In the genomic region with DNA sequence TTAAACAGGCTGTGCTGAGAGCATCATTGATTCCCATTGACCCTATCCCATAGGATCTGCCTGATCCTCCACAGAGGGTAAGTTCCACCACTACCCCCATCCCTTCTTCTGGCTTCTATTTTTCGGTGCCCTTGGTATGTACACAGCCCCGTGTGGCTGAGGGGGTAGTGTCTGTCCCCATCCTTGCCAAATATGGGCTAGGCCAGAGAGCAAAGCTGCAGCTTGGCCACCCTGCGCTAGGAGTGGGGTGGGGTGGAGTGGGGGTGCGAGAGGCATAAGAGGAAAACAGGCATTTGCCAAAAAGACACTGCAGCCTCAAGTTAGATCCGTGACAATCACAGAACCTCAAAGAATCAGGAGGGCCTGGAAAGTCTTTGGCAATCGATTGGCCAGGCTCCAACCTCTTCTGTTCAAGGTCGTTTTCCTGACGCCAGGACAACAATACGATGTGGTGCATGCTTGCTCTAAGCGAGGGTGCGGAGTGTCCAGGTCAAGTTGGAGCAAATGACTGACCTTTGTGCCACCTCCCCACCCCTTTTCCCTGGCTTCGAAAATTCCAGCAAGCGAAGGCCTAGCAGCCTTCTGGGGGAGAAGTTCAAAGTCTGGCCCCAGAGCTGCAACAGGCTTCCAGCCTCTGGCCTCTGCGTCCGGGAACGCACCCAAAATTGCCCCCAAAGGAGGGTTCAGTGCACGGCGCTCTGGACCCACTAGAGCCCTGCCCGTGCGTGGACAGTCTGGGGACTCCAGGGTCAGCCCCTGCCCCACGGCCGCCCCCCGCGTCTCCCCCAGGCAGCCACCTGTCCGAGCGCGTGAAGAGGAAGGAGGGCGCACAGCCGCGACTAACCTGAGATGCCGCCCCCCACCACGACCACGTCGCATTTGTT, we compare ENCODE assay signal across 2 cellular contexts.
A peak's percentile ranks its signal among the peaks of the same experiment; 100 is the strongest.
TF ChIP-seq lines count a peak whose summit lies in the region.

No MANE protein-coding gene starts in this region.

TF ChIP-seq in HEK293, 187 proteins besides CTCF, POLR2A, EP300 and RAD21:
- TF ChIP-seq SCRT2 (tag by site-specific recombination; IDR thresholded peaks at IDR 0.05): peak; percentile 59; the same call in 1 of the 2 replicates
- no peak for TF ChIP-seq ZNF221 (tag by site-specific recombination; IDR thresholded peaks at IDR 0.05; ENCODE audit: borderline replicate concordance)
- TF ChIP-seq, protein P1, sequence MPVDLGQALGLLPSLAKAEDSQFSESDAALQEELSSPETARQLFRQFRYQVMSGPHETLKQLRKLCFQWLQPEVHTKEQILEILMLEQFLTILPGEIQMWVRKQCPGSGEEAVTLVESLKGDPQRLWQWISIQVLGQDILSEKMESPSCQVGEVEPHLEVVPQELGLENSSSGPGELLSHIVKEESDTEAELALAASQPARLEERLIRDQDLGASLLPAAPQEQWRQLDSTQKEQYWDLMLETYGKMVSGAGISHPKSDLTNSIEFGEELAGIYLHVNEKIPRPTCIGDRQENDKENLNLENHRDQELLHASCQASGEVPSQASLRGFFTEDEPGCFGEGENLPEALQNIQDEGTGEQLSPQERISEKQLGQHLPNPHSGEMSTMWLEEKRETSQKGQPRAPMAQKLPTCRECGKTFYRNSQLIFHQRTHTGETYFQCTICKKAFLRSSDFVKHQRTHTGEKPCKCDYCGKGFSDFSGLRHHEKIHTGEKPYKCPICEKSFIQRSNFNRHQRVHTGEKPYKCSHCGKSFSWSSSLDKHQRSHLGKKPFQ (tag by site-specific recombination; IDR thresholded peaks at IDR 0.05): no peak
TF ChIP-seq in HEK293: peak in this region for 1.

TF ChIP-seq in HepG2, 621 proteins besides CTCF, POLR2A, EP300 and RAD21 (continues in another document):
- TF ChIP-seq, protein P2, sequence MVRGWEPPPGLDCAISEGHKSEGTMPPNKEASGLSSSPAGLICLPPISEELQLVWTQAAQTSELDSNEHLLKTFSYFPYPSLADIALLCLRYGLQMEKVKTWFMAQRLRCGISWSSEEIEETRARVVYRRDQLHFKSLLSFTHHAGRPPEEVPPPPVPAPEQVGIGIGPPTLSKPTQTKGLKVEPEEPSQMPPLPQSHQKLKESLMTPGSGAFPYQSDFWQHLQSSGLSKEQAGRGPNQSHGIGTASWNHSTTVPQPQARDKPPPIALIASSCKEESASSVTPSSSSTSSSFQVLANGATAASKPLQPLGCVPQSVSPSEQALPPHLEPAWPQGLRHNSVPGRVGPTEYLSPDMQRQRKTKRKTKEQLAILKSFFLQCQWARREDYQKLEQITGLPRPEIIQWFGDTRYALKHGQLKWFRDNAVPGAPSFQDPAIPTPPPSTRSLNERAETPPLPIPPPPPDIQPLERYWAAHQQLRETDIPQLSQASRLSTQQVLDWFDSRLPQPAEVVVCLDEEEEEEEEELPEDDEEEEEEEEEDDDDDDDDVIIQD (CRISPR knock-in tag; IDR thresholded peaks at IDR 0.05; ENCODE audit: low read depth): 0 out of 2 replicates have a peak, but pooled peaks have one; percentile 16
- 0 out of 2 replicates have a peak, but pooled peaks have one; percentile 37 for TF ChIP-seq ZXDC (CRISPR knock-in tag; IDR thresholded peaks at IDR 0.05)
- TF ChIP-seq ZNF281 (CRISPR knock-in tag; IDR thresholded peaks at IDR 0.05; ENCODE audit: borderline replicate concordance): peak; percentile 33; the same call in 1 of the 2 replicates
- peak; percentile 39; the same call in 1 of the 2 replicates for TF ChIP-seq SPEN (CRISPR knock-in tag; IDR thresholded peaks at IDR 0.05; ENCODE audit: low read depth)
- peak; percentile 60 for TF ChIP-seq PPARG (CRISPR knock-in tag; conservative IDR thresholded peaks at IDR 0.05)
- TF ChIP-seq TOPORS (CRISPR knock-in tag; IDR thresholded peaks at IDR 0.05): no peak
- TF ChIP-seq MED13 (CRISPR knock-in tag; IDR thresholded peaks at IDR 0.05): no peak
- TF ChIP-seq NR2F6 (IDR thresholded peaks at IDR 0.05): peak; percentile 86
- TF ChIP-seq NR2F6 (CRISPR knock-in tag; IDR thresholded peaks at IDR 0.05): peak; percentile 88
- peak; percentile 50; the same call in 1 of the 2 replicates for TF ChIP-seq KDM5B (CRISPR knock-in tag; IDR thresholded peaks at IDR 0.05; ENCODE audit: borderline replicate concordance)
- TF ChIP-seq HNF4A (CRISPR knock-in tag; IDR thresholded peaks at IDR 0.05): peak; percentile 90
- peak; percentile 66; the same call in 1 of the 2 replicates for TF ChIP-seq ZNF746 (CRISPR knock-in tag; IDR thresholded peaks at IDR 0.05)
- TF ChIP-seq TARDBP (CRISPR knock-in tag; IDR thresholded peaks at IDR 0.05): peak; percentile 66
- TF ChIP-seq, protein P3, sequence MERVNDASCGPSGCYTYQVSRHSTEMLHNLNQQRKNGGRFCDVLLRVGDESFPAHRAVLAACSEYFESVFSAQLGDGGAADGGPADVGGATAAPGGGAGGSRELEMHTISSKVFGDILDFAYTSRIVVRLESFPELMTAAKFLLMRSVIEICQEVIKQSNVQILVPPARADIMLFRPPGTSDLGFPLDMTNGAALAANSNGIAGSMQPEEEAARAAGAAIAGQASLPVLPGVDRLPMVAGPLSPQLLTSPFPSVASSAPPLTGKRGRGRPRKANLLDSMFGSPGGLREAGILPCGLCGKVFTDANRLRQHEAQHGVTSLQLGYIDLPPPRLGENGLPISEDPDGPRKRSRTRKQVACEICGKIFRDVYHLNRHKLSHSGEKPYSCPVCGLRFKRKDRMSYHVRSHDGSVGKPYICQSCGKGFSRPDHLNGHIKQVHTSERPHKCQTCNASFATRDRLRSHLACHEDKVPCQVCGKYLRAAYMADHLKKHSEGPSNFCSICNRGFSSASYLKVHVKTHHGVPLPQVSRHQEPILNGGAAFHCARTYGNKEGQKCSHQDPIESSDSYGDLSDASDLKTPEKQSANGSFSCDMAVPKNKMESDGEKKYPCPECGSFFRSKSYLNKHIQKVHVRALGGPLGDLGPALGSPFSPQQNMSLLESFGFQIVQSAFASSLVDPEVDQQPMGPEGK (CRISPR knock-in tag; IDR thresholded peaks at IDR 0.05): peak; percentile 69
- TF ChIP-seq SNAPC2 (CRISPR knock-in tag; IDR thresholded peaks at IDR 0.05): 0 out of 2 replicates have a peak, but pooled peaks have one; percentile 43
- TF ChIP-seq, protein P4, sequence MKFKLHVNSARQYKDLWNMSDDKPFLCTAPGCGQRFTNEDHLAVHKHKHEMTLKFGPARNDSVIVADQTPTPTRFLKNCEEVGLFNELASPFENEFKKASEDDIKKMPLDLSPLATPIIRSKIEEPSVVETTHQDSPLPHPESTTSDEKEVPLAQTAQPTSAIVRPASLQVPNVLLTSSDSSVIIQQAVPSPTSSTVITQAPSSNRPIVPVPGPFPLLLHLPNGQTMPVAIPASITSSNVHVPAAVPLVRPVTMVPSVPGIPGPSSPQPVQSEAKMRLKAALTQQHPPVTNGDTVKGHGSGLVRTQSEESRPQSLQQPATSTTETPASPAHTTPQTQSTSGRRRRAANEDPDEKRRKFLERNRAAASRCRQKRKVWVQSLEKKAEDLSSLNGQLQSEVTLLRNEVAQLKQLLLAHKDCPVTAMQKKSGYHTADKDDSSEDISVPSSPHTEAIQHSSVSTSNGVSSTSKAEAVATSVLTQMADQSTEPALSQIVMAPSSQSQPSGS (CRISPR knock-in tag; IDR thresholded peaks at IDR 0.05): peak; percentile 33; the same call in 1 of the 2 replicates
- TF ChIP-seq ZSCAN5A (CRISPR knock-in tag; IDR thresholded peaks at IDR 0.05; ENCODE audit: borderline replicate concordance): peak; percentile 53; the same call in 1 of the 2 replicates
- TF ChIP-seq PHF21A (CRISPR knock-in tag; IDR thresholded peaks at IDR 0.05): peak; percentile 71
- TF ChIP-seq ZFX (CRISPR knock-in tag; IDR thresholded peaks at IDR 0.05; ENCODE audit: low read depth): peak; percentile 62
- TF ChIP-seq ZFP41 (CRISPR knock-in tag; IDR thresholded peaks at IDR 0.05; ENCODE audit: borderline replicate concordance): no peak
- TF ChIP-seq TMF1 (CRISPR knock-in tag; IDR thresholded peaks at IDR 0.05; ENCODE audit: low read depth): no peak
- peak; percentile 64 for TF ChIP-seq RXRB (CRISPR knock-in tag; IDR thresholded peaks at IDR 0.05; ENCODE audit: borderline replicate concordance)
- TF ChIP-seq KLF15 (CRISPR knock-in tag; IDR thresholded peaks at IDR 0.05; ENCODE audit: borderline replicate concordance): 0 out of 2 replicates have a peak, but pooled peaks have one; percentile 38
- no peak for TF ChIP-seq ZNF484 (CRISPR knock-in tag; IDR thresholded peaks at IDR 0.05; ENCODE audit: borderline replicate concordance, low read depth)
- TF ChIP-seq YEATS4 (CRISPR knock-in tag; IDR thresholded peaks at IDR 0.05; ENCODE audit: borderline replicate concordance): peak; percentile 36; the same call in 1 of the 2 replicates
- TF ChIP-seq NFKB2 (CRISPR knock-in tag; IDR thresholded peaks at IDR 0.05; ENCODE audit: borderline replicate concordance): peak; percentile 27; the same call in 1 of the 2 replicates
- no peak for TF ChIP-seq FOXP1 (IDR thresholded peaks at IDR 0.05)
- peak; percentile 50; the same call in 1 of the 2 replicates for TF ChIP-seq FOXP1 (CRISPR knock-in tag; IDR thresholded peaks at IDR 0.05)
- TF ChIP-seq HNRNPLL (IDR thresholded peaks at IDR 0.05; ENCODE audit: low read depth, low read length, poor library complexity, severe bottlenecking): no peak
- TF ChIP-seq HNRNPK (IDR thresholded peaks at IDR 0.05; ENCODE audit: low read depth, low read length, poor library complexity, severe bottlenecking): no peak
- no peak for TF ChIP-seq SOX6 (IDR thresholded peaks at IDR 0.05)
- TF ChIP-seq SOX6 (CRISPR knock-in tag; IDR thresholded peaks at IDR 0.05): peak; percentile 93
- peak; percentile 33; the same call in 1 of the 2 replicates for TF ChIP-seq ZGPAT (CRISPR knock-in tag; IDR thresholded peaks at IDR 0.05)
- TF ChIP-seq FOXK1 (CRISPR knock-in tag; IDR thresholded peaks at IDR 0.05; ENCODE audit: borderline replicate concordance, low read depth): peak; percentile 35; the same call in 1 of the 2 replicates
- TF ChIP-seq IRF2 (CRISPR knock-in tag; IDR thresholded peaks at IDR 0.05): peak; percentile 37; the same call in 1 of the 2 replicates
- peak; percentile 62; the same call in 1 of the 2 replicates for TF ChIP-seq NFIC (IDR thresholded peaks at IDR 0.05; ENCODE audit: low read length)
